In genomic region chr18:74714796-74715195, GRCh38 we compare ENCODE assay signal across 29 cellular contexts.
DNase-seq lines count a peak whose midpoint lies in the region; ATAC-seq, FAIRE-seq and TF ChIP-seq lines count a peak whose summit lies in the region.
"Had no signal": no experiment of that assay in that cellular context is flagged by ENCODE, and none has a peak within 500 bp of the region (broad histone marks: within the 10 kb centered on the region; RNA-seq: fewer than 3 reads in every experiment).

No MANE protein-coding gene starts in this region.

- ATAC-seq in central memory CD8-positive, alpha-beta T cell (replicated peaks; ENCODE audit: extremely low read depth, poor library complexity, severe bottlenecking): no peak
- ATAC-seq in HepG2: no peak
- no peak for ATAC-seq in HG02884 (IDR thresholded peaks at IDR 0.05; ENCODE audit: unreplicated experiment)
- ATAC-seq in GM18505 (IDR thresholded peaks at IDR 0.05; ENCODE audit: unreplicated experiment): no peak
- ATAC-seq: activated CD8-positive, alpha-beta T cell treated with anti-CD3 and anti-CD28 coated beads for 36 hours; gastroesophageal sphincter; left lung; right cardiac atrium; T-helper 17 cell had no signal

- peaks cover 12% of the 10 kb centered on the region for H3K4me1 Mint-ChIP-seq in central memory CD8-positive, alpha-beta T cell

- H3K79me2 ChIP-seq in HepG2 (ENCODE audit: insufficient read depth, low read length): no peaks in the 10 kb centered on the region

- TF ChIP-seq EP300 in HepG2 (IDR thresholded peaks at IDR 0.05; ENCODE audit: low read depth in 2 of 2, low read length in 2 of 2) (no peak), HepG2 (CRISPR knock-in tag; IDR thresholded peaks at IDR 0.05; ENCODE audit: borderline replicate concordance) (no peak)

- TF ChIP-seq POLR2A in HepG2 (IDR thresholded peaks at IDR 0.05; ENCODE audit: insufficient read depth in 1 of 2, low read depth in 2 of 2, low read length in 2 of 2) (no peak), GM18505 (IDR thresholded peaks at IDR 0.05; ENCODE audit: borderline replicate concordance, extremely low read depth, insufficient read depth, insufficient read length) (no peak)

- H3K27me3 ChIP-seq in HepG2 (ENCODE audit: control insufficient read depth in 1 of 2, insufficient read depth in 2 of 2, low read length in 2 of 2): no peaks in the 10 kb centered on the region
- H3K27me3 ChIP-seq: gastroesophageal sphincter, left lung had no signal

- H3K27ac Mint-ChIP-seq in central memory CD8-positive, alpha-beta T cell (ENCODE audit: low read depth): peak overlapping the region; percentile 3
- H3K27ac Mint-ChIP-seq: activated CD8-positive, alpha-beta T cell treated with anti-CD3 and anti-CD28 coated beads for 36 hours; activated T-helper 1 cell treated with anti-CD3 and anti-CD28 coated beads, Interleukin-12 subunit alpha, Interleukin-12 subunit beta, Interleukin-2, Interleukin-4 antibody, amounts not matched to agents 30 ng/mL and 10 ng/mL and 1 ng/mL, durations not matched to agents 14 hours and 24 hours and 36 hours; CD4-positive, alpha-beta T cell; memory B cell; T-helper 17 cell had no signal

- TF ChIP-seq CTCF in HepG2 (CRISPR knock-in tag; IDR thresholded peaks at IDR 0.05): no peak

- peak overlapping the region; percentile 75 for H3K27ac ChIP-seq in HepG2 (ENCODE audit: extremely low read length, insufficient read depth, low read length)
- H3K27ac ChIP-seq: gastroesophageal sphincter, HL-60, left lung, thoracic aorta had no signal

- H2AFZ ChIP-seq in HepG2 (ENCODE audit: low read length): no peak overlapping the region

- DNase-seq in COR-L47 (lab: John Stamatoyannopoulos, UW): peak; percentile 65
- peak; percentile 88 for DNase-seq in NCI-H146 treated with DMSO at 0.1 percent for 48 hours (lab: John Stamatoyannopoulos, UW; ENCODE audit: unreplicated experiment)
- DNase-seq in central memory CD8-positive, alpha-beta T cell (ENCODE audit: low spot score in 2 of 2): no peak
- DNase-seq in HepG2 (ENCODE audit: low spot score): no peak
- no peak for DNase-seq in glomerular visceral epithelial cell (ENCODE audit: extremely low spot score)
- DNase-seq in SK-N-DZ (ENCODE audit: low spot score): no peak
- DNase-seq: activated CD4-positive, alpha-beta T cell treated with anti-CD3 and anti-CD28 coated beads for 1 hour; activated CD8-positive, alpha-beta memory T cell treated with anti-CD3 and anti-CD28 coated beads, Interleukin-2, amount 50 U/mL, for 48 hours; activated CD8-positive, alpha-beta T cell treated with anti-CD3 and anti-CD28 coated beads for 36 hours; activated naive CD4-positive, alpha-beta T cell treated with anti-CD3 and anti-CD28 coated beads, Interleukin-2, amount 50 U/mL, for 16 hours; CD4-positive, alpha-beta T cell; KG1; left lung; NCI-H1105 treated with DMSO at 0.1 percent for 48 hours; NCI-H2171; NCI-H510A; Right ventricle myocardium superior; stimulated activated naive CD4-positive, alpha-beta T cell treated with Interleukin-2 at 50 U/mL for 16 hours; T-helper 17 cell had no signal

- in situ Hi-C loops in HepG2 (cut with HindIII; ENCODE audit: extremely low pct_ligation_motif_present, low pct_unique_long_range_greater_than_20kb): no loop called here

- peaks cover 51% of the 10 kb centered on the region for H3K4me1 ChIP-seq in HepG2 (ENCODE audit: insufficient read depth, low read length)
- H3K4me1 ChIP-seq: gastroesophageal sphincter, left lung had no signal

- intact Hi-C loops in HepG2 (cut with micrococcal nuclease; ENCODE audit: unreplicated experiment): no loop called here

- H3K36me3 ChIP-seq in HepG2 (replicated peaks in 1 of 2; ENCODE audit: control insufficient read depth in 1 of 2, insufficient read depth in 2 of 2, low read length in 2 of 2): no peaks in the 10 kb centered on the region
- H3K36me3 ChIP-seq: gastroesophageal sphincter, left lung, thoracic aorta had no signal

- H3K4me3 ChIP-seq in HepG2 (replicated peaks in 1 of 3; ENCODE audit: insufficient read depth in 1 of 3, low read depth in 2 of 3, low read length in 3 of 3): no peak overlapping the region
- H3K4me3 ChIP-seq: gastroesophageal sphincter, left lung, smooth muscle cell, thoracic aorta had no signal

- BruUV-seq in HepG2 (replicated peaks; lab: Mats Ljungman, UMichigan): no TSS peak

- H3K9me3 Mint-ChIP-seq in central memory CD8-positive, alpha-beta T cell: peaks cover 5% of the 10 kb centered on the region
- H3K9me3 Mint-ChIP-seq: activated T-helper 1 cell treated with anti-CD3 and anti-CD28 coated beads, Interleukin-12 subunit alpha, Interleukin-12 subunit beta, Interleukin-2, Interleukin-4 antibody, amounts not matched to agents 30 ng/mL and 10 ng/mL and 1 ng/mL, durations not matched to agents 14 hours and 24 hours and 36 hours had no signal

- H3K4me2 ChIP-seq in HepG2 (ENCODE audit: low read depth, low read length): no peak overlapping the region
- H3K4me2 ChIP-seq: smooth muscle cell had no signal

- H3K27me3 Mint-ChIP-seq in central memory CD8-positive, alpha-beta T cell: no peaks in the 10 kb centered on the region
- H3K27me3 Mint-ChIP-seq: activated CD8-positive, alpha-beta T cell treated with anti-CD3 and anti-CD28 coated beads for 36 hours; CD4-positive, alpha-beta T cell; memory B cell; T-helper 17 cell had no signal

- H4K20me1 ChIP-seq in HepG2 (ENCODE audit: insufficient read depth, low read length): no peaks in the 10 kb centered on the region

- POLR2A ChIA-PET in HepG2 (lab: Yijun Ruan, JAX): interaction anchor here (1.0 kb wide), 1 partner anchor 8 kb away, joined by 3 read pairs; no protein-coding TSS in a partner anchor

- peaks cover 1% of the 10 kb centered on the region for H3K36me3 Mint-ChIP-seq in central memory CD8-positive, alpha-beta T cell (ENCODE audit: insufficient read depth)

- FAIRE-seq in HepG2 (lab: Jason Lieb, UNC): no peak
- FAIRE-seq: GM19239 had no signal

- no peaks in the 10 kb centered on the region for H3K9me3 ChIP-seq in HepG2 (ENCODE audit: low read length)
- H3K9me3 ChIP-seq: gastroesophageal sphincter, thoracic aorta had no signal

- TF ChIP-seq RAD21 in HepG2 (CRISPR knock-in tag; IDR thresholded peaks at IDR 0.05): no peak

- 94% methylated on average over 6 of the region's 6 CpGs for WGBS in HepG2 (ENCODE audit: low lambda C conversion rate)

- CTCF ChIA-PET in HepG2 (lab: Yijun Ruan, JAX; ENCODE audit: low intra/inter-chr PET ratio, low total read pairs): no interaction called here

- H3K4me3 Mint-ChIP-seq in central memory CD8-positive, alpha-beta T cell: no peak overlapping the region
- H3K4me3 Mint-ChIP-seq: activated CD8-positive, alpha-beta T cell treated with anti-CD3 and anti-CD28 coated beads for 36 hours; activated T-helper 1 cell treated with anti-CD3 and anti-CD28 coated beads, Interleukin-12 subunit alpha, Interleukin-12 subunit beta, Interleukin-2, Interleukin-4 antibody, amounts not matched to agents 30 ng/mL and 10 ng/mL and 1 ng/mL, durations not matched to agents 14 hours and 24 hours and 36 hours; CD4-positive, alpha-beta T cell; memory B cell; T-helper 17 cell had no signal

- H3K9ac ChIP-seq in HepG2 (ENCODE audit: insufficient read depth, low read depth, low read length): no peak overlapping the region

TF ChIP-seq in HepG2, 621 proteins besides CTCF, POLR2A, EP300 and RAD21:
- TF ChIP-seq CREB3 (CRISPR knock-in tag; IDR thresholded peaks at IDR 0.05): no peak
- TF ChIP-seq ZNF550 (CRISPR knock-in tag; IDR thresholded peaks at IDR 0.05; ENCODE audit: borderline replicate concordance): no peak
- no peak for TF ChIP-seq RBAK (CRISPR knock-in tag; IDR thresholded peaks at IDR 0.05)
- TF ChIP-seq ZNF549 (CRISPR knock-in tag; IDR thresholded peaks at IDR 0.05): no peak

Comparison
In these comparisons a context has a peak if more than half of its experiments do, and no peak if none do; other contexts are left out.
1. DNase-seq: peak in COR-L47 (single experiment) and NCI-H146 treated with DMSO at 0.1 percent for 48 hours (single experiment); none in central memory CD8-positive, alpha-beta T cell (0 of 2), HepG2 (single experiment), glomerular visceral epithelial cell (single experiment) and SK-N-DZ (single experiment).